In the genomic region with DNA sequence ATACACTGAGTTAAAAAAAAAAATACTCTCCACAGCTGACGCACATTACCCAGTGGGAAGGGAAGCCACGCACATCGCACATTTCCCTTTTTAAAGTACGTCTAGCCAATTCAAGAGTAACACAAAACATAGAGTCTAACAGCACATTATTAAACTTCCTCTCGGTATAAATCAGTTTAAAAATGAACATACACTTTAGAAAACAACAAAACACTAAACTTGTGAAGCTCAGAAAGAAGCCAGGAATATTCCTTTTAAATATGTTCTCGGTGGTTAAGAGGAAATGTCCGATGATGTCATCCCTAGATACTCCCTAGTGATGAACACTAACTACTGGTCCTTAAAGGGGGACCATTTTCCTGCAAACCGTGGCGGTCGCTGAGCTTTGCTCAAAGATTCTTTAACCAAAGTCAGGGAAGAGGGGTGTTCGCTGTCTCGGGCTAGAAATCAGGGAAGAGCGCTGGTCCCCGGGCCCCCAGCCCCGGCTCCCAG, we compare ENCODE assay signal across 8 cellular contexts. TPM values are rescaled to one million over a fixed set of nuclear protein-coding genes. Genes with fewer than 3 reads are reported as not detected.
DNase-seq lines count a peak whose midpoint lies in the region; ATAC-seq and TF ChIP-seq lines count a peak whose summit lies in the region.

No MANE protein-coding gene starts in this region.

- no peaks in the 10 kb centered on the region for H3K9me3 Mint-ChIP-seq in Caco-2 (ENCODE audit: unreplicated experiment)
- H3K9me3 Mint-ChIP-seq in MCF 10A (ENCODE audit: unreplicated experiment), result no peaks in the 10 kb centered on the region

- H3K36me3 ChIP-seq in Caco-2 (ENCODE audit: control insufficient read depth, insufficient read depth, low read length), result no peaks in the 10 kb centered on the region

- CTCF ChIA-PET in Caco-2 (lab: Charles Lee) (no interaction called here), MCF 10A (lab: Yijun Ruan, JAX) (interaction anchor here (0.6 to 0.7 kb wide), 3 partner anchors 201 to 783 kb away, joined by 3 to 8 read pairs (median 3); no protein-coding TSS in a partner anchor)

- POLR2A ChIA-PET in Caco-2 (lab: Charles Lee) (interaction anchor here (0.6 kb wide), 2 partner anchors 16 to 153 kb away, joined by 3 read pairs; no protein-coding TSS in a partner anchor), MCF 10A (lab: Yijun Ruan, JAX) (interaction anchor here (0.7 to 2.1 kb wide), 4 partner anchors 10 to 460 kb away, joined by 3 to 7 read pairs (median 3); a partner anchor contains a TSS)

- H3K4me1 ChIP-seq in Caco-2, result 0 out of 2 replicates have a peak, but pooled peaks cover 7% of the 10 kb centered on the region

- H3K27ac Mint-ChIP-seq in Caco-2 (ENCODE audit: unreplicated experiment), result no peak overlapping the region
- H3K27ac Mint-ChIP-seq in MCF 10A (ENCODE audit: low read depth, unreplicated experiment), result no peak overlapping the region

- intact Hi-C loops in Caco-2 (cut with micrococcal nuclease; ENCODE audit: unreplicated experiment) (no loop called here), MCF 10A (cut with micrococcal nuclease) (no loop called here)

- H3K27me3 ChIP-seq in Caco-2 (replicated peaks; ENCODE audit: control insufficient read depth, insufficient read depth, low read length), result no peaks in the 10 kb centered on the region

- peak overlapping the region in 13 of 21 experiments; percentile 1 to 76 (median 42) for H3K27ac ChIP-seq in skin epidermis

- TF ChIP-seq CTCF in Caco-2 (IDR thresholded peaks at IDR 0.05; ENCODE audit: insufficient read depth in 1 of 2, low read depth in 1 of 2, low read length in 1 of 2, severe bottlenecking in 1 of 2, unreplicated experiment in 1 of 2), result no peak
- no peak for TF ChIP-seq CTCF in MCF 10A (IDR thresholded peaks at IDR 0.05; ENCODE audit: unreplicated experiment)

- peak overlapping the region; percentile 75 for H3K4me3 Mint-ChIP-seq in Caco-2 (ENCODE audit: unreplicated experiment)
- peak overlapping the region; percentile 85 for H3K4me3 Mint-ChIP-seq in MCF 10A (ENCODE audit: unreplicated experiment)

- ATAC-seq in GM19043 (IDR thresholded peaks at IDR 0.05; ENCODE audit: low read depth, unreplicated experiment) (peak; percentile 53), HG03159 (IDR thresholded peaks at IDR 0.05; ENCODE audit: unreplicated experiment) (peak; percentile 69)

- BruUV-seq in Caco-2 (replicated peaks; lab: Mats Ljungman, UMichigan) (no TSS peak), MCF 10A (replicated peaks; lab: Mats Ljungman, UMichigan) (no TSS peak)

- H3K4me3 ChIP-seq in Caco-2 (ENCODE audit: low read depth, low read length) (peak overlapping the region; percentile 61), iPS-18c (ENCODE audit: insufficient read depth, low read depth, low read length) (peak overlapping the region; percentile 79), skin epidermis (peak overlapping the region; percentile 29 to 51 (median 44))

- H3K27me3 Mint-ChIP-seq in Caco-2 (ENCODE audit: insufficient read depth, unreplicated experiment), result peaks cover 4% of the 10 kb centered on the region
- no peaks in the 10 kb centered on the region for H3K27me3 Mint-ChIP-seq in MCF 10A (ENCODE audit: insufficient read depth, unreplicated experiment)

- no peaks in the 10 kb centered on the region for H3K4me1 Mint-ChIP-seq in Caco-2 (ENCODE audit: low read depth, unreplicated experiment)
- H3K4me1 Mint-ChIP-seq in MCF 10A (ENCODE audit: insufficient read depth, unreplicated experiment), result peaks cover 7% of the 10 kb centered on the region

- H3K36me3 Mint-ChIP-seq in Caco-2 (ENCODE audit: insufficient read depth, unreplicated experiment) (no peaks in the 10 kb centered on the region), MCF 10A (ENCODE audit: insufficient read depth, unreplicated experiment) (no peaks in the 10 kb centered on the region)

- DNase-seq in Caco-2, result no peak
- DNase-seq in NCI-H526 (lab: John Stamatoyannopoulos, UW), result peak; percentile 21 to 74
- DNase-seq in MCF 10A (ENCODE audit: unreplicated experiment), result peak; percentile 12
- DNase-seq in OCI-M1 (lab: John Stamatoyannopoulos, UW), result no peak

- no peaks in the 10 kb centered on the region for H3K9me3 ChIP-seq in Caco-2
- no peaks in the 10 kb centered on the region for H3K9me3 ChIP-seq in iPS-18c (ENCODE audit: control insufficient read depth, insufficient read depth, low read length)

RNA-seq across cellular contexts. Expression of a gene that starts 0.7 kb away (rescaled TPM):
- total RNA-seq in Caco-2 (2022) (33.4 and 37.3 TPM in 2 replicates), MCF 10A (2022) (27.6 and 28.4 TPM in 2 replicates)

RNA-seq across cellular contexts. Expression of a gene that starts 14.0 kb away (rescaled TPM):
- total RNA-seq in Caco-2 (2022) (not detected in 2 replicates), MCF 10A (2022) (not detected in 2 replicates)

RNA-seq across cellular contexts. Expression of a gene that starts 28.7 kb away (rescaled TPM):
- total RNA-seq in Caco-2 (2022), result not detected in 2 replicates
- total RNA-seq in MCF 10A (2022), result not detected in 2 replicates

RNA-seq across cellular contexts. Expression of a gene that starts 56.6 kb away (rescaled TPM):
- total RNA-seq in Caco-2 (2022), result not detected in 2 replicates
- total RNA-seq in MCF 10A (2022), result not detected in 2 replicates

Comparison
In these comparisons a context has a peak if more than half of its experiments do, and no peak if none do; other contexts are left out.
1. DNase-seq: peak in NCI-H526 (2 of 2) and MCF 10A (single experiment); none in Caco-2 (0 of 2) and OCI-M1 (single experiment).
2. Peak in every context shown above with its lines, with median percentiles within 50 percentile points of each other: H3K4me3 ChIP-seq.